2 cellular contexts compared by ENCODE assay signal in the genomic region with DNA sequence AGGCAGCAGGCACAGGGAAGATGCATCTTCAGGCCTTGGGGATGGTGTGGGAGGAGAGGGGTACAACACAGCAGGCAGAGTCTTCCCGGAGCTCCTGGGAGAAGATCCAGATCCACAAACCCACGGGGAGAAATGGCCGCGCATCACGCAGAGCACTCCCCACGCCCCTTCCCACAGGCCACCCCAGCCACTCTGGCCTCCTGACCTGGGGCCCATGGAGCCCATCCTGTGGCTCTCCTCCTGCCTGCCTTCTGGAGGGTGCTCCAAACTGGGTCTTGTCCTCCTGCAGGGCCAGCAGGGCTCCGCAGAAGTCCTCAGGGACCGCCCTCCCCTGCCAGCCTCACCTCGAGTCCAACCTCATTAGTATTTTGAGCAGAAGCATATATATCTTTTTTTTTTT.
TF ChIP-seq lines count a peak whose summit lies in the region.

No MANE protein-coding gene starts in this region.

TF ChIP-seq in IMR-90, 13 proteins besides CTCF, POLR2A, EP300 and RAD21:
- TF ChIP-seq MAZ (IDR thresholded peaks at IDR 0.05; ENCODE audit: borderline replicate concordance, low read depth, low read length), result no peak
- TF ChIP-seq MXI1 (IDR thresholded peaks at IDR 0.05; ENCODE audit: borderline replicate concordance, low read depth, low read length), result no peak
- no peak for TF ChIP-seq NFE2L2 (IDR thresholded peaks at IDR 0.05; ENCODE audit: low read depth, low read length)
- TF ChIP-seq CEBPB (IDR thresholded peaks at IDR 0.05; ENCODE audit: low read depth, low read length), result no peak
- TF ChIP-seq BHLHE40 (IDR thresholded peaks at IDR 0.05; ENCODE audit: low read depth, low read length), result no peak
- TF ChIP-seq SMC3 (IDR thresholded peaks at IDR 0.05; ENCODE audit: low read depth, low read length), result no peak
- no peak for TF ChIP-seq CHD1 (IDR thresholded peaks at IDR 0.05; ENCODE audit: low read depth, low read length)
- TF ChIP-seq MAFK (IDR thresholded peaks at IDR 0.05; ENCODE audit: low read depth, low read length), result no peak
- TF ChIP-seq RCOR1 (IDR thresholded peaks at IDR 0.05; ENCODE audit: insufficient replicate concordance, low read length), result no peak
- no peak for TF ChIP-seq FOS (IDR thresholded peaks at IDR 0.05; ENCODE audit: low read depth, low read length)
- TF ChIP-seq, protein P1, sequence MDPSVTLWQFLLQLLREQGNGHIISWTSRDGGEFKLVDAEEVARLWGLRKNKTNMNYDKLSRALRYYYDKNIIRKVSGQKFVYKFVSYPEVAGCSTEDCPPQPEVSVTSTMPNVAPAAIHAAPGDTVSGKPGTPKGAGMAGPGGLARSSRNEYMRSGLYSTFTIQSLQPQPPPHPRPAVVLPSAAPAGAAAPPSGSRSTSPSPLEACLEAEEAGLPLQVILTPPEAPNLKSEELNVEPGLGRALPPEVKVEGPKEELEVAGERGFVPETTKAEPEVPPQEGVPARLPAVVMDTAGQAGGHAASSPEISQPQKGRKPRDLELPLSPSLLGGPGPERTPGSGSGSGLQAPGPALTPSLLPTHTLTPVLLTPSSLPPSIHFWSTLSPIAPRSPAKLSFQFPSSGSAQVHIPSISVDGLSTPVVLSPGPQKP (IDR thresholded peaks at IDR 0.05; ENCODE audit: borderline replicate concordance, low read depth, low read length), result no peak
- TF ChIP-seq, protein P2, sequence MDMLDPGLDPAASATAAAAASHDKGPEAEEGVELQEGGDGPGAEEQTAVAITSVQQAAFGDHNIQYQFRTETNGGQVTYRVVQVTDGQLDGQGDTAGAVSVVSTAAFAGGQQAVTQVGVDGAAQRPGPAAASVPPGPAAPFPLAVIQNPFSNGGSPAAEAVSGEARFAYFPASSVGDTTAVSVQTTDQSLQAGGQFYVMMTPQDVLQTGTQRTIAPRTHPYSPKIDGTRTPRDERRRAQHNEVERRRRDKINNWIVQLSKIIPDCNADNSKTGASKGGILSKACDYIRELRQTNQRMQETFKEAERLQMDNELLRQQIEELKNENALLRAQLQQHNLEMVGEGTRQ (IDR thresholded peaks at IDR 0.05; ENCODE audit: low read depth, low read length), result no peak
- no peak for TF ChIP-seq RFX5 (IDR thresholded peaks at IDR 0.05; ENCODE audit: low read depth, low read length)

TF ChIP-seq in H1, 55 proteins besides CTCF, POLR2A, EP300 and RAD21:
- no peak for TF ChIP-seq SRF (IDR thresholded peaks at IDR 0.05; ENCODE audit: low read depth, low read length)
- TF ChIP-seq CBX5 (IDR thresholded peaks at IDR 0.05; ENCODE audit: low read depth, low read length), result no peak
- TF ChIP-seq, protein P3, sequence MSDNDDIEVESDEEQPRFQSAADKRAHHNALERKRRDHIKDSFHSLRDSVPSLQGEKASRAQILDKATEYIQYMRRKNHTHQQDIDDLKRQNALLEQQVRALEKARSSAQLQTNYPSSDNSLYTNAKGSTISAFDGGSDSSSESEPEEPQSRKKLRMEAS (IDR thresholded peaks at IDR 0.05), result no peak
- no peak for TF ChIP-seq JUND (IDR thresholded peaks at IDR 0.05; ENCODE audit: low read length)
- no peak for TF ChIP-seq BRCA1 (IDR thresholded peaks at IDR 0.05; ENCODE audit: low read depth, low read length)
- TF ChIP-seq CHD2 (IDR thresholded peaks at IDR 0.05; ENCODE audit: low read length), result no peak
- no peak for TF ChIP-seq EZH2 (IDR thresholded peaks at IDR 0.05; ENCODE audit: low read depth, low read length, severe bottlenecking)
- no peak for TF ChIP-seq RBBP5 (IDR thresholded peaks at IDR 0.05; ENCODE audit: borderline replicate concordance, low read depth, low read length)
- no peak for TF ChIP-seq KDM5A (IDR thresholded peaks at IDR 0.05; ENCODE audit: low read length)
- TF ChIP-seq SIN3A (conservative IDR thresholded peaks at IDR 0.05 in 1 of 2, IDR thresholded peaks at IDR 0.05 in 1 of 2; ENCODE audit: low read depth in 1 of 2, low read length in 2 of 2), result no peak
- no peak for TF ChIP-seq BACH1 (IDR thresholded peaks at IDR 0.05; ENCODE audit: low read length)
- no peak for TF ChIP-seq CREB1 (IDR thresholded peaks at IDR 0.05)
- TF ChIP-seq SP1 (IDR thresholded peaks at IDR 0.05; ENCODE audit: low read depth, low read length), result no peak
- no peak for TF ChIP-seq SP2 (IDR thresholded peaks at IDR 0.05; ENCODE audit: low read length)
- no peak for TF ChIP-seq GABPA (IDR thresholded peaks at IDR 0.05; ENCODE audit: borderline replicate concordance, insufficient read depth, low read length)
- TF ChIP-seq ASH2L (IDR thresholded peaks at IDR 0.05; ENCODE audit: low read length), result no peak
- no peak for TF ChIP-seq KDM4A (IDR thresholded peaks at IDR 0.05; ENCODE audit: low read depth, low read length, severe bottlenecking)
- TF ChIP-seq, protein P4, sequence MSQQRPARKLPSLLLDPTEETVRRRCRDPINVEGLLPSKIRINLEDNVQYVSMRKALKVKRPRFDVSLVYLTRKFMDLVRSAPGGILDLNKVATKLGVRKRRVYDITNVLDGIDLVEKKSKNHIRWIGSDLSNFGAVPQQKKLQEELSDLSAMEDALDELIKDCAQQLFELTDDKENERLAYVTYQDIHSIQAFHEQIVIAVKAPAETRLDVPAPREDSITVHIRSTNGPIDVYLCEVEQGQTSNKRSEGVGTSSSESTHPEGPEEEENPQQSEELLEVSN (IDR thresholded peaks at IDR 0.05), result no peak
- TF ChIP-seq PHF8 (conservative IDR thresholded peaks at IDR 0.05; ENCODE audit: low read depth, low read length), result no peak
- no peak for TF ChIP-seq RNF2 (IDR thresholded peaks at IDR 0.05; ENCODE audit: borderline replicate concordance, low read depth, low read length, missing control alignments, poor library complexity, severe bottlenecking)
